ENCODE assay signal across 20 cellular contexts in genomic region chr6:13080462-13081188, GRCh38.
DNase-seq lines count a peak whose midpoint lies in the region; ATAC-seq, FAIRE-seq and TF ChIP-seq lines count a peak whose summit lies in the region.
"Had no signal": no experiment of that assay in that cellular context is flagged by ENCODE, and none has a peak within 500 bp of the region (broad histone marks: within the 10 kb centered on the region; RNA-seq: fewer than 3 reads in every experiment).

No MANE protein-coding gene starts in this region.

- H3K9me3 ChIP-seq in ascending aorta, result no peaks in the 10 kb centered on the region
- no peaks in the 10 kb centered on the region for H3K9me3 ChIP-seq in endothelial cell of umbilical vein (replicated peaks; ENCODE audit: control insufficient read depth, insufficient read depth, low read length)
- no peaks in the 10 kb centered on the region for H3K9me3 ChIP-seq in osteoblast (ENCODE audit: low read depth, low read length)
- H3K9me3 ChIP-seq: BLaER1 treated with 17β-estradiol and CSF1 and Interleukin-3, amounts not matched to agents 10 nM and 100 nM had no signal

- H3K36me3 ChIP-seq in ascending aorta (no peaks in the 10 kb centered on the region), endothelial cell of umbilical vein (ENCODE audit: control insufficient read depth in 2 of 2, extremely low read depth in 1 of 2, insufficient read depth in 2 of 2, low read length in 2 of 2) (no peaks in the 10 kb centered on the region), osteoblast (ENCODE audit: insufficient read depth, low read length) (no peaks in the 10 kb centered on the region)
- H3K36me3 ChIP-seq: BLaER1 treated with 17β-estradiol and CSF1 and Interleukin-3, amounts not matched to agents 10 nM and 100 nM had no signal

- no peaks in the 10 kb centered on the region for H3K36me3 Mint-ChIP-seq in activated T-cell treated with anti-CD3 and anti-CD28 coated beads, Interleukin-2, amount 50 U/mL, for 4 hours (ENCODE audit: insufficient read depth)
- H3K36me3 Mint-ChIP-seq: CD4-positive, CD25-positive, alpha-beta regulatory T cell; CD8-positive, alpha-beta memory T cell had no signal

- ATAC-seq in activated T-cell treated with anti-CD3 and anti-CD28 coated beads, Interleukin-2, amount 50 U/mL, for 4 hours, result no peak
- ATAC-seq: GM23338 had no signal

- TF ChIP-seq POLR2A in endothelial cell of umbilical vein (IDR thresholded peaks at IDR 0.05; ENCODE audit: low read depth, low read length), result no peak

- FAIRE-seq in endothelial cell of umbilical vein (lab: Jason Lieb, UNC), result no peak
- FAIRE-seq: G401.6, GM12891, H54 had no signal

- no peak for DNase-seq in ascending aorta (ENCODE audit: low spot score in 2 of 2)
- peak in 1 of 61 donors; percentile 34 for DNase-seq in caudate nucleus (lab: John Stamatoyannopoulos, UW)
- DNase-seq in endothelial cell of umbilical vein (ENCODE audit: low read depth, low spot score), result peak; percentile 13
- DNase-seq in osteoblast (ENCODE audit: insufficient read length, low spot score, missing footprints), result no peak
- no peak for DNase-seq in NCI-H774 (lab: John Stamatoyannopoulos, UW)
- DNase-seq in NCI-H128 (lab: John Stamatoyannopoulos, UW; ENCODE audit: unreplicated experiment), result no peak
- DNase-seq in activated T-cell treated with anti-CD3 and anti-CD28 coated beads, Interleukin-2, amount 50 U/mL, for 4 hours, result no peak
- DNase-seq: CD4-positive, CD25-positive, alpha-beta regulatory T cell; CD8-positive, alpha-beta memory T cell; COR-L47; DMS 273 treated with DMSO at 0.1 percent for 48 hours; HCEC 1CT had no signal

- H3K9me1 ChIP-seq in endothelial cell of umbilical vein (replicated peaks; ENCODE audit: control insufficient read depth, extremely low read depth, insufficient read depth, low read length), result no peaks in the 10 kb centered on the region

- CTCF ChIA-PET in endothelial cell of umbilical vein (lab: Charles Lee), result interaction anchor here (1.1 kb wide), 1 partner anchor 8 kb away, joined by 4 read pairs; no protein-coding TSS in a partner anchor

- TF ChIP-seq CTCF in ascending aorta (IDR thresholded peaks at IDR 0.05) (no peak), endothelial cell of umbilical vein (IDR thresholded peaks at IDR 0.05; ENCODE audit: extremely low read depth in 1 of 2, insufficient read depth in 1 of 2, low read depth in 1 of 2, low read length in 2 of 2) (no peak), osteoblast (IDR thresholded peaks at IDR 0.05; ENCODE audit: extremely low read depth, low read depth, low read length) (no peak)

- H3K27ac ChIP-seq in ascending aorta (peak overlapping the region; percentile 69 to 73), caudate nucleus (ENCODE audit: low read depth, low read length) (peak overlapping the region; percentile 85), endothelial cell of umbilical vein (ENCODE audit: insufficient read depth, low read depth, low read length) (no peak overlapping the region), temporal lobe (ENCODE audit: low read depth, low read length) (peak overlapping the region; percentile 27), osteoblast (ENCODE audit: low read depth, low read length) (no peak overlapping the region)
- H3K27ac ChIP-seq: BLaER1 treated with 17β-estradiol and CSF1 and Interleukin-3, amounts not matched to agents 10 nM and 100 nM; HL-60 had no signal

- H3K4me1 Mint-ChIP-seq in activated T-cell treated with anti-CD3 and anti-CD28 coated beads, Interleukin-2, amount 50 U/mL, for 4 hours (ENCODE audit: low read depth), result no peaks in the 10 kb centered on the region
- H3K4me1 Mint-ChIP-seq: B cell; CD4-positive, CD25-positive, alpha-beta regulatory T cell; CD8-positive, alpha-beta memory T cell had no signal

- POLR2A ChIA-PET in endothelial cell of umbilical vein (lab: Charles Lee), result no interaction called here

- H4K20me1 ChIP-seq in endothelial cell of umbilical vein (replicated peaks; ENCODE audit: control insufficient read depth, extremely low read depth, insufficient read depth, low read length) (no peaks in the 10 kb centered on the region), osteoblast (ENCODE audit: insufficient read depth, low read length) (no peaks in the 10 kb centered on the region)
- H4K20me1 ChIP-seq: BLaER1 treated with 17β-estradiol and CSF1 and Interleukin-3, amounts not matched to agents 10 nM and 100 nM had no signal

- H3K27me3 Mint-ChIP-seq in activated T-cell treated with anti-CD3 and anti-CD28 coated beads, Interleukin-2, amount 50 U/mL, for 4 hours (ENCODE audit: low read depth), result peaks cover 12% of the 10 kb centered on the region

- dilution Hi-C loops in endothelial cell of umbilical vein (cut with MboI; ENCODE audit: extremely low pct_ligation_motif_present, low sequenced_read_pairs), result no loop called here

- no TSS peak for BruUV-seq in endothelial cell of umbilical vein (replicated peaks; lab: Mats Ljungman, UMichigan)

- intact Hi-C loops in ascending aorta (cut with DNase I), result loop anchor here (2.0 kb wide), 1 partner anchor 16 kb away; no protein-coding TSS in a partner anchor
- intact Hi-C loops in endothelial cell of umbilical vein (cut with micrococcal nuclease), result no loop called here

- H3K4me3 Mint-ChIP-seq in activated T-cell treated with anti-CD3 and anti-CD28 coated beads, Interleukin-2, amount 50 U/mL, for 4 hours, result no peak overlapping the region
- H3K4me3 Mint-ChIP-seq: B cell; CD4-positive, CD25-positive, alpha-beta regulatory T cell; CD8-positive, alpha-beta memory T cell; GM23338 had no signal

- H2AFZ ChIP-seq in endothelial cell of umbilical vein (ENCODE audit: low read depth, low read length), result no peak overlapping the region
- no peak overlapping the region for H2AFZ ChIP-seq in osteoblast (ENCODE audit: low read length)
- H2AFZ ChIP-seq: GM23338 had no signal

- no peak overlapping the region for H3K9ac ChIP-seq in endothelial cell of umbilical vein (replicated peaks; ENCODE audit: extremely low read depth, insufficient read depth, low read length)
- H3K9ac ChIP-seq: BLaER1 treated with 17β-estradiol and CSF1 and Interleukin-3, amounts not matched to agents 10 nM and 100 nM had no signal

- H3K4me3 ChIP-seq in ascending aorta, result peak overlapping the region in 1 of 2 donors; percentile 33
- no peak overlapping the region for H3K4me3 ChIP-seq in endothelial cell of umbilical vein (replicated peaks in 1 of 3; ENCODE audit: insufficient read depth in 1 of 3, low read depth in 1 of 3, low read length in 3 of 3)
- no peak overlapping the region for H3K4me3 ChIP-seq in osteoblast (ENCODE audit: insufficient read depth, low read length)
- H3K4me3 ChIP-seq: BLaER1 treated with 17β-estradiol and CSF1 and Interleukin-3, amounts not matched to agents 10 nM and 100 nM; GM23338 had no signal

- H3K27me3 ChIP-seq in ascending aorta (no peaks in the 10 kb centered on the region), endothelial cell of umbilical vein (ENCODE audit: control insufficient read depth in 2 of 2, insufficient read depth in 2 of 2, low read length in 2 of 2) (no peaks in the 10 kb centered on the region), osteoblast (ENCODE audit: insufficient read depth, low read length) (no peaks in the 10 kb centered on the region)
- H3K27me3 ChIP-seq: BLaER1 treated with 17β-estradiol and CSF1 and Interleukin-3, amounts not matched to agents 10 nM and 100 nM had no signal

- H3K79me2 ChIP-seq in endothelial cell of umbilical vein (ENCODE audit: control insufficient read depth, insufficient read depth, low read length) (no peaks in the 10 kb centered on the region), osteoblast (ENCODE audit: insufficient read depth, low read length) (no peaks in the 10 kb centered on the region)

- no peaks in the 10 kb centered on the region for H3K9me3 Mint-ChIP-seq in activated T-cell treated with anti-CD3 and anti-CD28 coated beads, Interleukin-2, amount 50 U/mL, for 4 hours

- H3K4me1 ChIP-seq in ascending aorta (peaks cover 22 to 51% of the 10 kb centered on the region in 2 donors), endothelial cell of umbilical vein (ENCODE audit: control insufficient read depth, extremely low read depth, insufficient read depth, low read length) (no peaks in the 10 kb centered on the region), osteoblast (ENCODE audit: insufficient read depth, low read length) (no peaks in the 10 kb centered on the region)
- H3K4me1 ChIP-seq: BLaER1 treated with 17β-estradiol and CSF1 and Interleukin-3, amounts not matched to agents 10 nM and 100 nM had no signal

- H3K4me2 ChIP-seq in endothelial cell of umbilical vein (ENCODE audit: insufficient read depth, low read length) (no peak overlapping the region), osteoblast (ENCODE audit: insufficient read depth, low read length) (no peak overlapping the region)
- H3K4me2 ChIP-seq: BLaER1 treated with 17β-estradiol and CSF1 and Interleukin-3, amounts not matched to agents 10 nM and 100 nM; GM23338 had no signal

TF ChIP-seq in endothelial cell of umbilical vein, 7 proteins besides CTCF, POLR2A, EP300 and RAD21:
- TF ChIP-seq POLR2AphosphoS5 (IDR thresholded peaks at IDR 0.05; ENCODE audit: insufficient read depth, low read depth, low read length), result no peak
- no peak for TF ChIP-seq FOS (IDR thresholded peaks at IDR 0.05; ENCODE audit: borderline replicate concordance, insufficient read depth, low read length)
- no peak for TF ChIP-seq MAX (IDR thresholded peaks at IDR 0.05; ENCODE audit: insufficient read depth, insufficient read length)
- TF ChIP-seq GATA2 (IDR thresholded peaks at IDR 0.05; ENCODE audit: insufficient read depth, insufficient read length, low read depth, low read length), result no peak
- TF ChIP-seq JUN (IDR thresholded peaks at IDR 0.05; ENCODE audit: borderline replicate concordance, insufficient read depth, insufficient read length, low read depth), result no peak
- TF ChIP-seq EZH2 (IDR thresholded peaks at IDR 0.05; ENCODE audit: borderline replicate concordance, low read depth, low read length, severe bottlenecking), result no peak
- no peak for TF ChIP-seq MYC (IDR thresholded peaks at IDR 0.05; ENCODE audit: low read depth, low read length)

Comparison
In these comparisons a context has a peak if more than half of its experiments do, and no peak if none do; other contexts are left out.
1. H3K27ac ChIP-seq: peak in ascending aorta (2 of 2), caudate nucleus (single experiment) and temporal lobe (single experiment); none in endothelial cell of umbilical vein (single experiment) and osteoblast (single experiment).